In genomic region chr21:20301395-20301794, GRCh38 we compare ENCODE assay signal across 7 cellular contexts.
"Had no signal": no experiment of that assay in that cellular context is flagged by ENCODE, and none has a peak within 500 bp of the region (broad histone marks: within the 10 kb centered on the region; RNA-seq: fewer than 3 reads in every experiment).

No MANE protein-coding gene starts in this region.

- DNase-seq: GM23248, GOT3, H7, HFFc6, IMR-90, KBM-7 had no signal

- H3K4me3 ChIP-seq: GM23248, HAP-1 had no signal

- H3K36me3 ChIP-seq: HAP-1 had no signal

- H3K27ac ChIP-seq: GM23248 had no signal

- H2AFZ ChIP-seq: GM23248 had no signal

- H3K9me3 ChIP-seq: HAP-1 had no signal

- H3K9ac ChIP-seq: GM23248 had no signal
